In genomic region chr5:178228609-178229008, GRCh38 we compare ENCODE assay signal across 19 cellular contexts. TPM values are rescaled to one million over a fixed set of nuclear protein-coding genes. Genes with fewer than 3 reads are reported as not detected.
A peak's percentile ranks its signal among the peaks of the same experiment; 100 is the strongest.
DNase-seq lines count a peak whose midpoint lies in the region; TF ChIP-seq lines count a peak whose summit lies in the region.
"Had no signal": no experiment of that assay in that cellular context is flagged by ENCODE, and none has a peak within 500 bp of the region (broad histone marks: within the 10 kb centered on the region; RNA-seq: fewer than 3 reads in every experiment).

No MANE protein-coding gene starts in this region.

- H3K36me3 Mint-ChIP-seq in activated naive CD4-positive, alpha-beta T cell treated with anti-CD3 and anti-CD28 coated beads for 36 hours (ENCODE audit: low read depth): peaks cover 59% of the 10 kb centered on the region
- peaks cover 68% of the 10 kb centered on the region for H3K36me3 Mint-ChIP-seq in activated naive CD4-positive, alpha-beta T cell treated with anti-CD3 and anti-CD28 coated beads, Interleukin-2, amount 10 ng/mL, durations not matched to agents 7 days and 5 days

- intact Hi-C loops in activated naive CD4-positive, alpha-beta T cell treated with anti-CD3 and anti-CD28 coated beads for 36 hours (cut with micrococcal nuclease): no loop called here
- intact Hi-C loops in colonic mucosa (cut with DNase I): no loop called here

- H3K4me3 ChIP-seq in colonic mucosa: no peak overlapping the region
- no peak overlapping the region for H3K4me3 ChIP-seq in mucosa of rectum (ENCODE audit: low read length in 2 of 2)
- H3K4me3 ChIP-seq: A549 had no signal

- no peaks in the 10 kb centered on the region for H3K36me3 ChIP-seq in colonic mucosa
- H3K36me3 ChIP-seq in mucosa of rectum (ENCODE audit: control insufficient read depth in 2 of 2, insufficient read depth in 2 of 2, low read length in 2 of 2): peaks cover 37 to 52% of the 10 kb centered on the region in 2 donors

- H3K27me3 ChIP-seq in colonic mucosa: no peaks in the 10 kb centered on the region
- no peaks in the 10 kb centered on the region for H3K27me3 ChIP-seq in mucosa of rectum (ENCODE audit: control insufficient read depth in 2 of 2, insufficient read depth in 2 of 2, low read length in 2 of 2)

- H3K4me1 ChIP-seq in colonic mucosa (peaks cover 31% of the 10 kb centered on the region), mucosa of rectum (ENCODE audit: control insufficient read depth in 2 of 2, insufficient read depth in 2 of 2, low read length in 2 of 2) (peaks cover 56 to 60% of the 10 kb centered on the region in 2 donors)

- no peaks in the 10 kb centered on the region for H3K27me3 Mint-ChIP-seq in activated naive CD4-positive, alpha-beta T cell treated with anti-CD3 and anti-CD28 coated beads for 36 hours (ENCODE audit: low read depth)
- H3K27me3 Mint-ChIP-seq in activated naive CD4-positive, alpha-beta T cell treated with anti-CD3 and anti-CD28 coated beads, Interleukin-2, amount 10 ng/mL, durations not matched to agents 7 days and 5 days: no peaks in the 10 kb centered on the region
- H3K27me3 Mint-ChIP-seq: CD8-positive, alpha-beta memory T cell had no signal

- CTCF ChIA-PET in activated naive CD4-positive, alpha-beta T cell treated with anti-CD3 and anti-CD28 coated beads for 36 hours (lab: Charles Lee): no interaction called here
- CTCF ChIA-PET in activated naive CD4-positive, alpha-beta T cell treated with anti-CD3 and anti-CD28 coated beads, Interleukin-2, amount 10 ng/mL, durations not matched to agents 7 days and 5 days (lab: Charles Lee): no interaction called here

- H3K4me1 Mint-ChIP-seq in activated naive CD4-positive, alpha-beta T cell treated with anti-CD3 and anti-CD28 coated beads for 36 hours (ENCODE audit: low read depth): peaks cover 49% of the 10 kb centered on the region
- peaks cover 57% of the 10 kb centered on the region for H3K4me1 Mint-ChIP-seq in activated naive CD4-positive, alpha-beta T cell treated with anti-CD3 and anti-CD28 coated beads, Interleukin-2, amount 10 ng/mL, durations not matched to agents 7 days and 5 days

- DNase-seq in activated naive CD4-positive, alpha-beta T cell treated with anti-CD3 and anti-CD28 coated beads for 36 hours: no peak
- DNase-seq in activated naive CD4-positive, alpha-beta T cell treated with anti-CD3 and anti-CD28 coated beads, Interleukin-2, amount 10 ng/mL, durations not matched to agents 7 days and 5 days: no peak
- DNase-seq in colonic mucosa: no peak
- DNase-seq in cerebellar nuclear complex (lab: John Stamatoyannopoulos, UW): no peak
- DNase-seq in NCI-H524 (lab: John Stamatoyannopoulos, UW): no peak
- DNase-seq in stimulated activated CD4-positive, alpha-beta T cell treated with anti-CD3 and anti-CD28 coated beads, Interleukin-12 subunit alpha, Interleukin-12 subunit beta, amount 100 ng/mL, for 4 hours: no peak
- DNase-seq: CD8-positive, alpha-beta memory T cell; DMS79; HFFc6; NCI-H1417; NCI-H187; NCI-H2107; NCI-H510A; NCI-H774; SHP77 treated with DMSO at 0.1 percent for 48 hours had no signal

- H3K9me3 ChIP-seq in colonic mucosa (no peaks in the 10 kb centered on the region), mucosa of rectum (ENCODE audit: control insufficient read depth in 2 of 2, low read length in 2 of 2) (no peaks in the 10 kb centered on the region)
- H3K9me3 ChIP-seq: A549 had no signal

- H3K27ac Mint-ChIP-seq in activated naive CD4-positive, alpha-beta T cell treated with anti-CD3 and anti-CD28 coated beads for 36 hours: peak overlapping the region; percentile 3
- no peak overlapping the region for H3K27ac Mint-ChIP-seq in activated naive CD4-positive, alpha-beta T cell treated with anti-CD3 and anti-CD28 coated beads, Interleukin-2, amount 10 ng/mL, durations not matched to agents 7 days and 5 days

- no peak for TF ChIP-seq CTCF in colonic mucosa (IDR thresholded peaks at IDR 0.05)

- H3K9ac ChIP-seq in colonic mucosa (ENCODE audit: low read depth in 2 of 2, low read length in 2 of 2): peak overlapping the region in 1 of 2 donors; percentile 1
- H3K9ac ChIP-seq in mucosa of rectum (ENCODE audit: low read depth in 1 of 2, low read length in 2 of 2): no peak overlapping the region
- H3K9ac ChIP-seq: KMS-11 had no signal

- no peaks in the 10 kb centered on the region for H3K9me3 Mint-ChIP-seq in activated naive CD4-positive, alpha-beta T cell treated with anti-CD3 and anti-CD28 coated beads for 36 hours
- no peaks in the 10 kb centered on the region for H3K9me3 Mint-ChIP-seq in activated naive CD4-positive, alpha-beta T cell treated with anti-CD3 and anti-CD28 coated beads, Interleukin-2, amount 10 ng/mL, durations not matched to agents 7 days and 5 days
- H3K9me3 Mint-ChIP-seq: CD8-positive, alpha-beta memory T cell; HFFc6 had no signal

- H3K4me3 Mint-ChIP-seq in activated naive CD4-positive, alpha-beta T cell treated with anti-CD3 and anti-CD28 coated beads for 36 hours: no peak overlapping the region
- no peak overlapping the region for H3K4me3 Mint-ChIP-seq in activated naive CD4-positive, alpha-beta T cell treated with anti-CD3 and anti-CD28 coated beads, Interleukin-2, amount 10 ng/mL, durations not matched to agents 7 days and 5 days

- H3K27ac ChIP-seq in colonic mucosa (peak overlapping the region; percentile 4), mucosa of rectum (ENCODE audit: low read depth in 2 of 2, low read length in 2 of 2) (peak overlapping the region; percentile 87 to 91)
- H3K27ac ChIP-seq: A549, KMS-11 had no signal

RNA-seq across cellular contexts. Expression of gene PHYKPL, which starts 4.0 kb away (rescaled TPM):
- total RNA-seq in activated naive CD4-positive, alpha-beta T cell treated with anti-CD3 and anti-CD28 coated beads for 36 hours: 10 to 100 TPM; 50.9 to 51.2 TPM
- total RNA-seq in colonic mucosa: 100 to 1,000 TPM; 101 to 159 TPM

RNA-seq across cellular contexts. Expression of gene HNRNPAB, which starts 24.3 kb away (rescaled TPM):
- 100 to 1,000 TPM; 251 to 262 TPM for total RNA-seq in activated naive CD4-positive, alpha-beta T cell treated with anti-CD3 and anti-CD28 coated beads for 36 hours
- total RNA-seq in colonic mucosa: 100 to 1,000 TPM; 286 to 385 TPM

RNA-seq across cellular contexts. Expression of gene GMCL2, which starts 41.4 kb away (rescaled TPM):
- not detected for total RNA-seq in activated naive CD4-positive, alpha-beta T cell treated with anti-CD3 and anti-CD28 coated beads for 36 hours
- not detected for total RNA-seq in colonic mucosa
- total RNA-seq: CD8-positive, alpha-beta memory T cell; HFFc6; RPMI7951 had no signal
